ENCODE assay signal across 15 cellular contexts in genomic region chr12:34347367-34347766, GRCh38.
A peak's percentile ranks its signal among the peaks of the same experiment; 100 is the strongest.
DNase-seq lines count a peak whose midpoint lies in the region; ATAC-seq and TF ChIP-seq lines count a peak whose summit lies in the region.
"Had no signal": no experiment of that assay in that cellular context is flagged by ENCODE, and none has a peak within 500 bp of the region (broad histone marks: within the 10 kb centered on the region; RNA-seq: fewer than 3 reads in every experiment).

No MANE protein-coding gene starts in this region.

- no peak for TF ChIP-seq EP300 in suprapubic skin (IDR thresholded peaks at IDR 0.05)

- H3K27me3 ChIP-seq in Caco-2 (replicated peaks; ENCODE audit: control insufficient read depth, insufficient read depth, low read length): no peaks in the 10 kb centered on the region
- no peaks in the 10 kb centered on the region for H3K27me3 ChIP-seq in RWPE2 (ENCODE audit: insufficient read depth, poor library complexity, severe bottlenecking)
- H3K27me3 ChIP-seq in suprapubic skin: no peaks in the 10 kb centered on the region

- peak; percentile 88 for TF ChIP-seq CTCF in 22Rv1 (IDR thresholded peaks at IDR 0.05)
- TF ChIP-seq CTCF in Caco-2 (IDR thresholded peaks at IDR 0.05; ENCODE audit: insufficient read depth in 1 of 2, low read depth in 1 of 2, low read length in 1 of 2, severe bottlenecking in 1 of 2, unreplicated experiment in 1 of 2): peak; percentile 57 to 72
- peak; percentile 71 for TF ChIP-seq CTCF in LNCaP clone FGC (IDR thresholded peaks at IDR 0.05; ENCODE audit: control insufficient read depth, extremely low read depth, insufficient read depth)
- peak; percentile 11 for TF ChIP-seq CTCF in RWPE2 (IDR thresholded peaks at IDR 0.05; ENCODE audit: poor library complexity, severe bottlenecking)
- no peak for TF ChIP-seq CTCF in suprapubic skin (IDR thresholded peaks at IDR 0.05)

- H3K4me1 ChIP-seq in Caco-2 (peaks cover 4% of the 10 kb centered on the region; the same call in 1 of the 2 replicates), RWPE2 (ENCODE audit: insufficient read depth, poor library complexity, severe bottlenecking) (no peaks in the 10 kb centered on the region), suprapubic skin (no peaks in the 10 kb centered on the region)

- H3K4me3 Mint-ChIP-seq in Caco-2 (ENCODE audit: unreplicated experiment): peak overlapping the region; percentile 89
- H3K4me3 Mint-ChIP-seq: activated naive CD8-positive, alpha-beta T cell; B cell; effector memory CD8-positive, alpha-beta T cell; naive thymus-derived CD4-positive, alpha-beta T cell had no signal

- DNase-seq in Caco-2 (peak; percentile 84 to 87), LNCaP clone FGC (ENCODE audit: low read depth) (no peak), RWPE2 (ENCODE audit: low spot score) (no peak), NCI-H2107 treated with DMSO at 0.1 percent for 48 hours (lab: John Stamatoyannopoulos, UW; ENCODE audit: unreplicated experiment) (no peak), iPS-NIHi7 (ENCODE audit: extremely low spot score) (no peak), suprapubic skin (ENCODE audit: low spot score in 2 of 2) (no peak)
- no peak for DNase-seq in activated T-cell treated with anti-CD3 and anti-CD28 coated beads, Interleukin-2, amount 50 U/mL, for 1 hour
- DNase-seq: effector memory CD8-positive, alpha-beta T cell; naive thymus-derived CD4-positive, alpha-beta T cell; NCI-H146; substantia nigra had no signal

- H3K36me3 Mint-ChIP-seq in Caco-2 (ENCODE audit: insufficient read depth, unreplicated experiment): peaks cover 12% of the 10 kb centered on the region
- H3K36me3 Mint-ChIP-seq: activated naive CD8-positive, alpha-beta T cell had no signal

- peaks cover 30% of the 10 kb centered on the region for H3K27me3 Mint-ChIP-seq in Caco-2 (ENCODE audit: insufficient read depth, unreplicated experiment)
- H3K27me3 Mint-ChIP-seq: activated naive CD8-positive, alpha-beta T cell; B cell; effector memory CD8-positive, alpha-beta T cell; naive thymus-derived CD4-positive, alpha-beta T cell had no signal

- H3K4me1 Mint-ChIP-seq in Caco-2 (ENCODE audit: low read depth, unreplicated experiment): peaks cover 12% of the 10 kb centered on the region
- H3K4me1 Mint-ChIP-seq: B cell; naive thymus-derived CD4-positive, alpha-beta T cell had no signal

- BruUV-seq in Caco-2 (replicated peaks; lab: Mats Ljungman, UMichigan): no TSS peak

- intact Hi-C loops in Caco-2 (cut with micrococcal nuclease; ENCODE audit: unreplicated experiment): no loop called here

- H3K9me3 ChIP-seq in Caco-2: no peaks in the 10 kb centered on the region
- H3K9me3 ChIP-seq in RWPE2 (ENCODE audit: severe bottlenecking): no peaks in the 10 kb centered on the region
- peaks cover 51% of the 10 kb centered on the region for H3K9me3 ChIP-seq in suprapubic skin

- CTCF ChIA-PET in Caco-2 (lab: Charles Lee): no interaction called here

- H3K36me3 ChIP-seq in Caco-2 (ENCODE audit: control insufficient read depth, insufficient read depth, low read length) (no peaks in the 10 kb centered on the region), RWPE2 (ENCODE audit: low read depth) (no peaks in the 10 kb centered on the region), suprapubic skin (no peaks in the 10 kb centered on the region)

- TF ChIP-seq POLR2A in suprapubic skin (IDR thresholded peaks at IDR 0.05): no peak

- H3K27ac ChIP-seq in 22Rv1 (peak overlapping the region; percentile 77), RWPE2 (ENCODE audit: poor library complexity, severe bottlenecking) (no peak overlapping the region), suprapubic skin (no peak overlapping the region)

- peak overlapping the region; percentile 65 for H3K27ac Mint-ChIP-seq in Caco-2 (ENCODE audit: unreplicated experiment)
- H3K27ac Mint-ChIP-seq: activated naive CD8-positive, alpha-beta T cell; B cell; effector memory CD8-positive, alpha-beta T cell had no signal

- no peaks in the 10 kb centered on the region for H3K9me3 Mint-ChIP-seq in Caco-2 (ENCODE audit: unreplicated experiment)

- WGBS in suprapubic skin: 55% methylated on average over 23 of the region's 23 CpGs

- no peak overlapping the region for H3K4me3 ChIP-seq in Caco-2 (ENCODE audit: low read depth, low read length)
- peak overlapping the region; percentile 57 for H3K4me3 ChIP-seq in LNCaP clone FGC (ENCODE audit: low read depth, low read length)
- no peak overlapping the region for H3K4me3 ChIP-seq in RWPE2 (ENCODE audit: severe bottlenecking)
- no peak overlapping the region for H3K4me3 ChIP-seq in suprapubic skin

- peak; percentile 44; the same call in 1 of the 3 replicates for ATAC-seq in RWPE2 (ENCODE audit: low read depth)
- ATAC-seq: activated CD4-positive, CD25-positive, alpha-beta regulatory T cell treated with anti-CD3 and anti-CD28 coated beads, Interleukin-2, amount 50 U/mL, for 24 hours; effector memory CD8-positive, alpha-beta T cell; naive thymus-derived CD4-positive, alpha-beta T cell had no signal

- POLR2A ChIA-PET in Caco-2 (lab: Charles Lee): no interaction called here

Comparison
In these comparisons a context has a peak if more than half of its experiments do, and no peak if none do; other contexts are left out.
1. CTCF ChIP-seq: peak in 22Rv1 (single experiment), Caco-2 (2 of 2), LNCaP clone FGC (single experiment) and RWPE2 (single experiment); none in suprapubic skin (0 of 2).
2. DNase-seq: peak in Caco-2 (2 of 2); none in LNCaP clone FGC (single experiment), RWPE2 (single experiment), NCI-H2107 treated with DMSO at 0.1 percent for 48 hours (single experiment), iPS-NIHi7 (single experiment), suprapubic skin (0 of 2) and activated T-cell treated with anti-CD3 and anti-CD28 coated beads, Interleukin-2, amount 50 U/mL, for 1 hour (single experiment).